1 cellular context compared by ENCODE assay signal in genomic region chr5:81234299-81234698, GRCh38.
A peak's percentile ranks its signal among the peaks of the same experiment; 100 is the strongest.
TF ChIP-seq lines count a peak whose summit lies in the region.

No MANE protein-coding gene starts in this region.

TF ChIP-seq in H1, 55 proteins besides CTCF, POLR2A, EP300 and RAD21:
- peak; percentile 56; the same call in 1 of the 2 replicates for TF ChIP-seq MAX (IDR thresholded peaks at IDR 0.05)
- TF ChIP-seq TBP (IDR thresholded peaks at IDR 0.05; ENCODE audit: low read depth, low read length): no peak
- no peak for TF ChIP-seq KDM4A (IDR thresholded peaks at IDR 0.05; ENCODE audit: low read depth, low read length, severe bottlenecking)
- no peak for TF ChIP-seq NRF1 (IDR thresholded peaks at IDR 0.05; ENCODE audit: low read depth, low read length)
- TF ChIP-seq YY1 (IDR thresholded peaks at IDR 0.05; ENCODE audit: low read depth, low read length): no peak
